ENCODE assay signal across 8 cellular contexts in the genomic region with DNA sequence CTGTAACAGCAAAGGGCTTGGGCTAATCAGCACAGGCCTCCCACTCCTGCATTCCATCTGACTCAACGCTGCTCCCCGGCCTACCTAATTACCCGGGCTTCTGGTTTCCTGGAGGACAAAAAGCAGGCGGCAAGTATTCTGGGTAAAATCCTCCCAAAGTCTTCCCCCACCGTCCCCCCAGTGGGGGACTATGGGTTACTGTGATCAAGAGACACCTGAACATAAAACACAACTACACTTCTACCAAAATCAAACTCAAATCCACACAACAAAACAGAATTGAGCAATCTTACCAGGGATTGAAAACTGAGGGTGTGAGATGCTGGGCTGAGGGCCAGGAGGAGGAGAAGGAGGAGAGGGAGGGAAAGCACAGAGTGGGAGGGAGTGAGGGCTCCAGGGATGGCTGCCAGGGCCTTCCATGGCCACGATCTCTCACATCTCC. TPM values are rescaled to one million over a fixed set of nuclear protein-coding genes. Genes with fewer than 3 reads are reported as not detected.
DNase-seq lines count a peak whose midpoint lies in the region; ATAC-seq and TF ChIP-seq lines count a peak whose summit lies in the region.

No MANE protein-coding gene starts in this region.

- POLR2A ChIA-PET in A673 (lab: Charles Lee; ENCODE audit: low non-redundant PET), result no interaction called here

- no peak overlapping the region for H3K4me3 ChIP-seq in A673 (ENCODE audit: low read depth, low read length, poor library complexity, severe bottlenecking)
- peak overlapping the region; percentile 31 for H3K4me3 ChIP-seq in NT2/D1 (ENCODE audit: insufficient read length, low read depth)
- H3K4me3 ChIP-seq in epithelial cell of esophagus (ENCODE audit: low read length), result peak overlapping the region; percentile 33
- H3K4me3 ChIP-seq in mucosa of stomach (ENCODE audit: low read length), result no peak overlapping the region

- TF ChIP-seq CTCF in A673 (conservative IDR thresholded peaks at IDR 0.05; ENCODE audit: low read depth, low read length) (no peak), epithelial cell of esophagus (IDR thresholded peaks at IDR 0.05; ENCODE audit: insufficient read depth, low read depth, low read length, missing control alignments) (no peak)

- intact Hi-C loops in A673 (cut with micrococcal nuclease; ENCODE audit: unreplicated experiment), result no loop called here

- H3K4me1 ChIP-seq in A673 (ENCODE audit: insufficient read depth, low read length, poor library complexity, severe bottlenecking) (peaks cover 15% of the 10 kb centered on the region), NT2/D1 (ENCODE audit: insufficient read depth, insufficient read length) (peaks cover 15% of the 10 kb centered on the region), mucosa of stomach (ENCODE audit: control insufficient read depth, insufficient read depth, low read length) (peaks cover 21% of the 10 kb centered on the region)

- no peak for ATAC-seq in HG03520 (IDR thresholded peaks at IDR 0.05; ENCODE audit: unreplicated experiment)

- H3K9ac ChIP-seq in NT2/D1 (ENCODE audit: insufficient read length, low read depth), result peak overlapping the region; percentile 79
- peak overlapping the region; percentile 11 for H3K9ac ChIP-seq in mucosa of stomach (ENCODE audit: low read length)

- CTCF ChIA-PET in A673 (lab: Charles Lee), result no interaction called here

- no peaks in the 10 kb centered on the region for H3K9me3 ChIP-seq in A673 (ENCODE audit: low read depth, low read length, poor library complexity, severe bottlenecking)
- H3K9me3 ChIP-seq in NT2/D1 (ENCODE audit: insufficient read depth, low read length), result no peaks in the 10 kb centered on the region
- no peaks in the 10 kb centered on the region for H3K9me3 ChIP-seq in mucosa of stomach (ENCODE audit: control insufficient read depth, low read length)

- H3K36me3 ChIP-seq in A673 (ENCODE audit: insufficient read depth, low read length, poor library complexity, severe bottlenecking) (peaks cover 40% of the 10 kb centered on the region), NT2/D1 (ENCODE audit: insufficient read depth, insufficient read length, low read length) (peaks cover 84% of the 10 kb centered on the region), mucosa of stomach (ENCODE audit: control insufficient read depth, insufficient read depth, low read length) (peaks cover 15% of the 10 kb centered on the region)

- no TSS peak for BruUV-seq in A673 (replicated peaks; lab: Mats Ljungman, UMichigan)

- no peak overlapping the region for H3K27ac ChIP-seq in A673 (ENCODE audit: low read depth, low read length, poor library complexity, severe bottlenecking)

- DNase-seq in A673 (ENCODE audit: low spot score) (peak; percentile 71), NT2/D1 (ENCODE audit: low read depth, low spot score) (no peak), epithelial cell of esophagus (ENCODE audit: low read depth) (peak; percentile 86), NCI-H524 (lab: John Stamatoyannopoulos, UW) (no peak), NCI-H526 treated with DMSO at 0.1 percent for 48 hours (lab: John Stamatoyannopoulos, UW) (no peak), NCI-H1694 treated with DMSO at 0.1 percent for 48 hours (lab: John Stamatoyannopoulos, UW) (no peak)

- H3K27me3 ChIP-seq in A673 (replicated peaks; ENCODE audit: insufficient read depth, low read depth, low read length, poor library complexity) (no peaks in the 10 kb centered on the region), NT2/D1 (ENCODE audit: insufficient read depth, insufficient read length) (no peaks in the 10 kb centered on the region), mucosa of stomach (ENCODE audit: control insufficient read depth, insufficient read depth, low read length) (no peaks in the 10 kb centered on the region)

RNA-seq across cellular contexts. Expression of a gene that starts 8.9 kb away (rescaled TPM):
- total RNA-seq in A673 (2021), result 15.0 and 18.8 TPM in 2 replicates

RNA-seq across cellular contexts. Expression of a gene that starts 22.4 kb away (rescaled TPM):
- 62.5 and 72.0 TPM in 2 replicates for total RNA-seq in A673 (2021)

RNA-seq across cellular contexts. Expression of a gene that starts 31.9 kb away (rescaled TPM):
- total RNA-seq in A673 (2021), result 1.2 and 2.1 TPM in 2 replicates

RNA-seq across cellular contexts. Expression of a gene that starts 59.4 kb away (rescaled TPM):
- 11.8 and 12.6 TPM in 2 replicates for total RNA-seq in A673 (2021)

Comparison
In these comparisons a context has a peak if more than half of its experiments do, and no peak if none do; other contexts are left out.
1. DNase-seq: peak in A673 (single experiment) and epithelial cell of esophagus (single experiment); none in NT2/D1 (single experiment), NCI-H524 (0 of 2), NCI-H526 treated with DMSO at 0.1 percent for 48 hours (single experiment) and NCI-H1694 treated with DMSO at 0.1 percent for 48 hours (single experiment).
2. H3K4me3 ChIP-seq: peak in NT2/D1 (single experiment) and epithelial cell of esophagus (single experiment); none in A673 (single experiment) and mucosa of stomach (single experiment).